19 cellular contexts compared by ENCODE assay signal in the genomic region with DNA sequence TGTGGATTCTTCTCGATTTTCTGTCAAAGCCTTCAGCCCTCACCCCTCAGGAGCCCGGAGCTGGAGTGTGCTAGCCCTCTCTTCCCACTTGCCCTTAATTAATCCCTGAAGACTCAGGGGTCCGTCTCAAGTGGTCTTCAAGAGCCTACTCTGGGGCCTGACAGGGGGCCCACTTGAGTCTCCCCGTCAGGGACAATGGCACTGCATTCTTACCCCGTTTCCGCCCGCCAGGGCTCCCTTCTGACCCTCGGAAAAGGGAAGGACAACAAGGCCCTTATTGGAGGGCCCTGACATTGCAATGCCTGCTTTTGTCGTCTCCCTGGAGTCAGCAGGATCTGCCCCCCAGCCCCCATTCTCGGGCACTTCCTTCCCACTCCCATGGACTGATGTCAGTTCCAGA. TPM values are rescaled to one million over a fixed set of nuclear protein-coding genes. Genes with fewer than 3 reads are reported as not detected.
"Had no signal": no experiment of that assay in that cellular context is flagged by ENCODE, and none has a peak within 500 bp of the region (broad histone marks: within the 10 kb centered on the region; RNA-seq: fewer than 3 reads in every experiment).

No MANE protein-coding gene starts in this region.

- H3K27ac ChIP-seq: colonic mucosa, neutrophil, sigmoid colon, skin epidermis, stomach, thoracic aorta, transverse colon, uterus had no signal

- H3K27ac Mint-ChIP-seq: mesothelial cell of epicardium; natural killer cell treated with Interleukin-12 subunit alpha and Interleukin-12 subunit beta and Interleukin-15 and Interleukin-18, amount 100 ng/mL, for 72 hours had no signal

- H3K36me3 Mint-ChIP-seq: mesothelial cell of epicardium; natural killer cell treated with Interleukin-12 subunit alpha and Interleukin-12 subunit beta and Interleukin-15 and Interleukin-18, amount 100 ng/mL, for 72 hours had no signal

- H3K9me3 Mint-ChIP-seq: mesothelial cell of epicardium; natural killer cell treated with Interleukin-12 subunit alpha and Interleukin-12 subunit beta and Interleukin-15 and Interleukin-18, amount 100 ng/mL, for 72 hours had no signal

- DNase-seq: colonic mucosa; dermis blood vessel endothelial cell; foreskin melanocyte; head of caudate nucleus; hippocampal formation; islet precursor cell; posterior cingulate gyrus; sigmoid colon; stimulated activated CD4-positive, alpha-beta T cell treated with anti-CD3 and anti-CD28 coated beads, Interleukin-2, amount 100 ng/mL, for 24 hours; stimulated activated naive CD4-positive, alpha-beta T cell; stomach; transverse colon; uterus had no signal

- H3K4me3 ChIP-seq: colonic mucosa, sigmoid colon, skin epidermis, stomach, thoracic aorta, transverse colon, uterus had no signal

- H3K9me3 ChIP-seq: colonic mucosa, neutrophil, sigmoid colon, stomach, thoracic aorta, transverse colon, uterus had no signal

- H3K27me3 ChIP-seq: colonic mucosa, uterus had no signal

- ATAC-seq: left lobe of liver; natural killer cell treated with Interleukin-12 subunit alpha and Interleukin-12 subunit beta and Interleukin-15 and Interleukin-18, amount 100 ng/mL, for 72 hours had no signal

- H3K4me1 ChIP-seq: colonic mucosa, sigmoid colon, stomach, transverse colon, uterus had no signal

- H3K36me3 ChIP-seq: colonic mucosa, neutrophil, sigmoid colon, stomach, thoracic aorta, transverse colon, uterus had no signal

- H3K4me3 Mint-ChIP-seq: mesothelial cell of epicardium; natural killer cell treated with Interleukin-12 subunit alpha and Interleukin-12 subunit beta and Interleukin-15 and Interleukin-18, amount 100 ng/mL, for 72 hours had no signal

RNA-seq across cellular contexts. Expression of gene TBX3, which starts 34.4 kb away (rescaled TPM):
- total RNA-seq: natural killer cell treated with Interleukin-12 subunit alpha and Interleukin-12 subunit beta and Interleukin-15 and Interleukin-18, amount 100 ng/mL, for 72 hours had no signal
